ENCODE assay signal across 8 cellular contexts in the genomic region with DNA sequence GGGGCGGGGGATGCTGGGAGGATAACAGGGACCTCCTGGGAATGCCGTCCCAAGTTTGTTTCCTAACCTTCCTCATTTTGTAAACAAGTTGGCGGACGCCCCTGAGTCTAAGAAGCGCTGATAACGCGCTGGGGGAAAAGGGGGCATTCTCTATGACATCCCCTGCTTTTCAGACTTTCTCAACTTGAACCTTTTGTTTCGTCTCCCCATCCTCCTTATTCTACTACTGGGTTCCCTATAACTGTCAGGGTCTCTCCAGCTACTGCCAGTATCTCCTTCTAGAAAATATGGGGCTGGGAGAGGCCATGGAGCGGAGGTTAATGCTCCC. TPM values are rescaled to one million over a fixed set of nuclear protein-coding genes. Genes with fewer than 3 reads are reported as not detected.
DNase-seq lines count a peak whose midpoint lies in the region; ATAC-seq and TF ChIP-seq lines count a peak whose summit lies in the region.

No MANE protein-coding gene starts in this region.

- no peaks in the 10 kb centered on the region for H3K36me3 ChIP-seq in iPS-18a (ENCODE audit: control insufficient read depth, low read depth, low read length)

- H3K4me3 Mint-ChIP-seq in HFFc6, result peak overlapping the region; percentile 79
- peak overlapping the region; percentile 66 for H3K4me3 Mint-ChIP-seq in activated T-helper 2 cell treated with anti-CD3 and anti-CD28 coated beads, Interferon-gamma antibody, Interleukin-2, Interleukin-4, amounts not matched to agents 10 μg/mL and 5 μg/mL and 100 μg/mL, durations not matched to agents 14 hours and 24 hours and 36 hours (ENCODE audit: low read depth)
- H3K4me3 Mint-ChIP-seq in stimulated activated effector memory CD8-positive, alpha-beta T cell treated with anti-CD3 and anti-CD28 coated beads, Interleukin-12 subunit alpha, Interleukin-12 subunit beta, amount 100 ng/mL, for 72 hours, result peak overlapping the region; percentile 71

- intact Hi-C loops in activated T-helper 2 cell treated with anti-CD3 and anti-CD28 coated beads, Interferon-gamma antibody, Interleukin-2, Interleukin-4, amounts not matched to agents 10 μg/mL and 5 μg/mL and 100 μg/mL, durations not matched to agents 14 hours and 24 hours and 36 hours (cut with micrococcal nuclease), result no loop called here

- peaks cover 23% of the 10 kb centered on the region for H3K27me3 Mint-ChIP-seq in HFFc6 (ENCODE audit: insufficient read depth)
- peaks cover 38% of the 10 kb centered on the region for H3K27me3 Mint-ChIP-seq in activated T-helper 2 cell treated with anti-CD3 and anti-CD28 coated beads, Interferon-gamma antibody, Interleukin-2, Interleukin-4, amounts not matched to agents 10 μg/mL and 5 μg/mL and 100 μg/mL, durations not matched to agents 14 hours and 24 hours and 36 hours (ENCODE audit: low read depth)

- H3K4me3 ChIP-seq in iPS-18a (ENCODE audit: low read length), result peak overlapping the region; percentile 69

- H3K36me3 Mint-ChIP-seq in HFFc6 (ENCODE audit: low read depth), result no peaks in the 10 kb centered on the region
- H3K36me3 Mint-ChIP-seq in activated T-helper 2 cell treated with anti-CD3 and anti-CD28 coated beads, Interferon-gamma antibody, Interleukin-2, Interleukin-4, amounts not matched to agents 10 μg/mL and 5 μg/mL and 100 μg/mL, durations not matched to agents 14 hours and 24 hours and 36 hours (ENCODE audit: low read depth), result no peaks in the 10 kb centered on the region
- H3K36me3 Mint-ChIP-seq in stimulated activated effector memory CD8-positive, alpha-beta T cell treated with anti-CD3 and anti-CD28 coated beads, Interleukin-12 subunit alpha, Interleukin-12 subunit beta, amount 100 ng/mL, for 72 hours, result no peaks in the 10 kb centered on the region

- ATAC-seq in stimulated activated effector memory CD8-positive, alpha-beta T cell treated with anti-CD3 and anti-CD28 coated beads, Interleukin-12 subunit alpha, Interleukin-12 subunit beta, amount 100 ng/mL, for 72 hours, result no peak
- ATAC-seq in left lobe of liver (no peak), HG03432 (IDR thresholded peaks at IDR 0.05; ENCODE audit: unreplicated experiment) (no peak)

- H3K27ac ChIP-seq in iPS-18a (ENCODE audit: low read length), result no peak overlapping the region

- no peaks in the 10 kb centered on the region for H3K9me3 Mint-ChIP-seq in HFFc6
- H3K9me3 Mint-ChIP-seq in activated T-helper 2 cell treated with anti-CD3 and anti-CD28 coated beads, Interferon-gamma antibody, Interleukin-2, Interleukin-4, amounts not matched to agents 10 μg/mL and 5 μg/mL and 100 μg/mL, durations not matched to agents 14 hours and 24 hours and 36 hours, result no peaks in the 10 kb centered on the region
- no peaks in the 10 kb centered on the region for H3K9me3 Mint-ChIP-seq in stimulated activated effector memory CD8-positive, alpha-beta T cell treated with anti-CD3 and anti-CD28 coated beads, Interleukin-12 subunit alpha, Interleukin-12 subunit beta, amount 100 ng/mL, for 72 hours

- no peaks in the 10 kb centered on the region for H3K9me3 ChIP-seq in iPS-18a (ENCODE audit: control insufficient read depth, low read depth, low read length)

- peaks cover 30% of the 10 kb centered on the region for H3K27me3 ChIP-seq in iPS-18a (ENCODE audit: control insufficient read depth, insufficient read depth, low read length)

- no peak overlapping the region for H3K27ac Mint-ChIP-seq in HFFc6
- no peak overlapping the region for H3K27ac Mint-ChIP-seq in activated T-helper 2 cell treated with anti-CD3 and anti-CD28 coated beads, Interferon-gamma antibody, Interleukin-2, Interleukin-4, amounts not matched to agents 10 μg/mL and 5 μg/mL and 100 μg/mL, durations not matched to agents 14 hours and 24 hours and 36 hours
- H3K27ac Mint-ChIP-seq in stimulated activated effector memory CD8-positive, alpha-beta T cell treated with anti-CD3 and anti-CD28 coated beads, Interleukin-12 subunit alpha, Interleukin-12 subunit beta, amount 100 ng/mL, for 72 hours, result no peak overlapping the region

- peak overlapping the region; percentile 40 for H3K9ac ChIP-seq in iPS-18a (ENCODE audit: low read length)

- no peaks in the 10 kb centered on the region for H3K4me1 ChIP-seq in iPS-18a (ENCODE audit: control insufficient read depth, low read depth, low read length)

- no peak for TF ChIP-seq CTCF in HFFc6 (IDR thresholded peaks at IDR 0.05)

- DNase-seq in HFFc6 (no peak), SHP77 (lab: John Stamatoyannopoulos, UW) (no peak), left lobe of liver (ENCODE audit: low spot score) (no peak)
- no peak for DNase-seq in activated T-helper 2 cell treated with anti-CD3 and anti-CD28 coated beads, Interferon-gamma antibody, Interleukin-2, Interleukin-4, amounts not matched to agents 10 μg/mL and 5 μg/mL and 100 μg/mL, durations not matched to agents 14 hours and 24 hours and 36 hours (ENCODE audit: low spot score)
- no peak for DNase-seq in stimulated activated effector memory CD8-positive, alpha-beta T cell treated with anti-CD3 and anti-CD28 coated beads, Interleukin-12 subunit alpha, Interleukin-12 subunit beta, amount 100 ng/mL, for 72 hours (ENCODE audit: low spot score in 2 of 2)
- DNase-seq in activated naive CD4-positive, alpha-beta T cell (lab: John Stamatoyannopoulos, UW), result no peak

- H3K4me1 Mint-ChIP-seq in HFFc6 (ENCODE audit: low read depth), result peaks cover 20% of the 10 kb centered on the region
- peaks cover 10% of the 10 kb centered on the region for H3K4me1 Mint-ChIP-seq in activated T-helper 2 cell treated with anti-CD3 and anti-CD28 coated beads, Interferon-gamma antibody, Interleukin-2, Interleukin-4, amounts not matched to agents 10 μg/mL and 5 μg/mL and 100 μg/mL, durations not matched to agents 14 hours and 24 hours and 36 hours (ENCODE audit: low read depth)
- H3K4me1 Mint-ChIP-seq in stimulated activated effector memory CD8-positive, alpha-beta T cell treated with anti-CD3 and anti-CD28 coated beads, Interleukin-12 subunit alpha, Interleukin-12 subunit beta, amount 100 ng/mL, for 72 hours, result peaks cover 25% of the 10 kb centered on the region

RNA-seq across cellular contexts. Expression of a gene that starts 0.7 kb away (rescaled TPM):
- under 1 TPM; 0.23 to 0.61 (median 0.41) TPM for total RNA-seq in HFFc6 (2021; fragmentation: NEBNext Ultra II Directional; extraction: Animal tissue kit (Norgen Biotek cat#: 25700))
- total RNA-seq in activated T-helper 2 cell treated with anti-CD3 and anti-CD28 coated beads, Interferon-gamma antibody, Interleukin-2, Interleukin-4, amounts not matched to agents 10 μg/mL and 5 μg/mL and 100 μg/mL, durations not matched to agents 14 hours and 24 hours and 36 hours, result 0.11 and 0.55 TPM in 2 replicates
- 5.3 TPM for total RNA-seq in left lobe of liver

RNA-seq across cellular contexts. Expression of a gene that starts 26.8 kb away (rescaled TPM):
- not detected for total RNA-seq in HFFc6 (2021; fragmentation: NEBNext Ultra II Directional; extraction: Animal tissue kit (Norgen Biotek cat#: 25700))
- total RNA-seq in activated T-helper 2 cell treated with anti-CD3 and anti-CD28 coated beads, Interferon-gamma antibody, Interleukin-2, Interleukin-4, amounts not matched to agents 10 μg/mL and 5 μg/mL and 100 μg/mL, durations not matched to agents 14 hours and 24 hours and 36 hours, result 0.05 and 0.16 TPM in 2 replicates
- total RNA-seq in left lobe of liver, result 0.13 TPM
